Comparison of ENCODE assay signal across 20 cellular contexts in genomic region chr22:49398646-49399045, GRCh38.
"Had no signal": no experiment of that assay in that cellular context is flagged by ENCODE, and none has a peak within 500 bp of the region (broad histone marks: within the 10 kb centered on the region; RNA-seq: fewer than 3 reads in every experiment).

No MANE protein-coding gene starts in this region.

- DNase-seq: activated B cell treated with CpG ODN at 0.5 μM for 24 hours; activated CD4-positive, alpha-beta T cell treated with anti-CD3 and anti-CD28 coated beads for 1 hour; activated CD4-positive, alpha-beta T cell treated with anti-CD3 and anti-CD28 coated beads, Interleukin-2, amount 10 ng/mL, durations not matched to agents 24 days and 14 days; activated CD4-positive, alpha-beta T cell treated with anti-CD3 and anti-CD28 coated beads, Interleukin-2, amount 50 U/mL, for 48 hours; activated naive CD4-positive, alpha-beta T cell treated with anti-CD3 and anti-CD28 coated beads, Interleukin-2, amount 50 U/mL, for 16 hours; activated naive CD8-positive, alpha-beta T cell treated with anti-CD3 and anti-CD28 coated beads, Interleukin-2, amount 10 ng/mL, durations not matched to agents 7 days and 5 days; activated T-cell treated with anti-CD3 and anti-CD28 coated beads, Interleukin-2, amount 50 U/mL, for 1 hour; anterior cingulate cortex; MG63; NCI-H1105; NCI-H1436; NCI-H1694 treated with DMSO at 0.1 percent for 48 hours; NCI-H2029 treated with DMSO at 0.1 percent for 48 hours; NCI-H345; NCI-H510A treated with DMSO at 0.1 percent for 48 hours; NCI-H69; SHP77 had no signal

- H3K9me3 ChIP-seq: adrenal gland, MG63, Peyer's patch had no signal

- H3K4me1 ChIP-seq: adrenal gland, Peyer's patch had no signal

- H3K27ac ChIP-seq: adrenal gland, Peyer's patch, RWPE1 had no signal

- H3K4me3 ChIP-seq: adrenal gland, MG63, Peyer's patch had no signal

- H3K36me3 ChIP-seq: adrenal gland, MG63, Peyer's patch had no signal

- H3K27me3 ChIP-seq: MG63, Peyer's patch had no signal
